2 cellular contexts compared by ENCODE assay signal in genomic region chr17:6090253-6090652, GRCh38.
TF ChIP-seq lines count a peak whose summit lies in the region.

No MANE protein-coding gene starts in this region.

TF ChIP-seq in WTC11, 78 proteins besides CTCF, POLR2A, EP300 and RAD21 (continues in another document):
- TF ChIP-seq ZNF281 (CRISPR knock-in tag; IDR thresholded peaks at IDR 0.05) = no peak
- no peak for TF ChIP-seq NFATC4 (CRISPR knock-in tag; IDR thresholded peaks at IDR 0.05)
- TF ChIP-seq IRF2 (CRISPR knock-in tag; IDR thresholded peaks at IDR 0.05; ENCODE audit: borderline replicate concordance, low read depth) = no peak
- TF ChIP-seq E2F5 (CRISPR knock-in tag; IDR thresholded peaks at IDR 0.05) = no peak
- no peak for TF ChIP-seq ZNF138 (CRISPR knock-in tag; conservative IDR thresholded peaks at IDR 0.05)
- TF ChIP-seq NFYB (CRISPR knock-in tag; conservative IDR thresholded peaks at IDR 0.05; ENCODE audit: low read depth) = no peak
- no peak for TF ChIP-seq GRHL2 (CRISPR knock-in tag; IDR thresholded peaks at IDR 0.05; ENCODE audit: insufficient replicate concordance, severe bottlenecking)
- TF ChIP-seq, protein P1, sequence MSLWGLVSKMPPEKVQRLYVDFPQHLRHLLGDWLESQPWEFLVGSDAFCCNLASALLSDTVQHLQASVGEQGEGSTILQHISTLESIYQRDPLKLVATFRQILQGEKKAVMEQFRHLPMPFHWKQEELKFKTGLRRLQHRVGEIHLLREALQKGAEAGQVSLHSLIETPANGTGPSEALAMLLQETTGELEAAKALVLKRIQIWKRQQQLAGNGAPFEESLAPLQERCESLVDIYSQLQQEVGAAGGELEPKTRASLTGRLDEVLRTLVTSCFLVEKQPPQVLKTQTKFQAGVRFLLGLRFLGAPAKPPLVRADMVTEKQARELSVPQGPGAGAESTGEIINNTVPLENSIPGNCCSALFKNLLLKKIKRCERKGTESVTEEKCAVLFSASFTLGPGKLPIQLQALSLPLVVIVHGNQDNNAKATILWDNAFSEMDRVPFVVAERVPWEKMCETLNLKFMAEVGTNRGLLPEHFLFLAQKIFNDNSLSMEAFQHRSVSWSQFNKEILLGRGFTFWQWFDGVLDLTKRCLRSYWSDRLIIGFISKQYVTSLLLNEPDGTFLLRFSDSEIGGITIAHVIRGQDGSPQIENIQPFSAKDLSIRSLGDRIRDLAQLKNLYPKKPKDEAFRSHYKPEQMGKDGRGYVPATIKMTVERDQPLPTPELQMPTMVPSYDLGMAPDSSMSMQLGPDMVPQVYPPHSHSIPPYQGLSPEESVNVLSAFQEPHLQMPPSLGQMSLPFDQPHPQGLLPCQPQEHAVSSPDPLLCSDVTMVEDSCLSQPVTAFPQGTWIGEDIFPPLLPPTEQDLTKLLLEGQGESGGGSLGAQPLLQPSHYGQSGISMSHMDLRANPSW (CRISPR knock-in tag; conservative IDR thresholded peaks at IDR 0.05; ENCODE audit: low read depth) = no peak
- TF ChIP-seq ZNF232 (CRISPR knock-in tag; IDR thresholded peaks at IDR 0.05) = no peak
- no peak for TF ChIP-seq ATF1 (CRISPR knock-in tag; IDR thresholded peaks at IDR 0.05)
- no peak for TF ChIP-seq HMGA2 (CRISPR knock-in tag; IDR thresholded peaks at IDR 0.05)
- TF ChIP-seq, protein P2, sequence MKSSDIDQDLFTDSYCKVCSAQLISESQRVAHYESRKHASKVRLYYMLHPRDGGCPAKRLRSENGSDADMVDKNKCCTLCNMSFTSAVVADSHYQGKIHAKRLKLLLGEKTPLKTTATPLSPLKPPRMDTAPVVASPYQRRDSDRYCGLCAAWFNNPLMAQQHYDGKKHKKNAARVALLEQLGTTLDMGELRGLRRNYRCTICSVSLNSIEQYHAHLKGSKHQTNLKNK (CRISPR knock-in tag; IDR thresholded peaks at IDR 0.05) = no peak
- TF ChIP-seq, protein P3, sequence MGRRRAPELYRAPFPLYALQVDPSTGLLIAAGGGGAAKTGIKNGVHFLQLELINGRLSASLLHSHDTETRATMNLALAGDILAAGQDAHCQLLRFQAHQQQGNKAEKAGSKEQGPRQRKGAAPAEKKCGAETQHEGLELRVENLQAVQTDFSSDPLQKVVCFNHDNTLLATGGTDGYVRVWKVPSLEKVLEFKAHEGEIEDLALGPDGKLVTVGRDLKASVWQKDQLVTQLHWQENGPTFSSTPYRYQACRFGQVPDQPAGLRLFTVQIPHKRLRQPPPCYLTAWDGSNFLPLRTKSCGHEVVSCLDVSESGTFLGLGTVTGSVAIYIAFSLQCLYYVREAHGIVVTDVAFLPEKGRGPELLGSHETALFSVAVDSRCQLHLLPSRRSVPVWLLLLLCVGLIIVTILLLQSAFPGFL (CRISPR knock-in tag; IDR thresholded peaks at IDR 0.05; ENCODE audit: borderline replicate concordance) = no peak
- no peak for TF ChIP-seq TEAD1 (CRISPR knock-in tag; IDR thresholded peaks at IDR 0.05)
- TF ChIP-seq RELA (CRISPR knock-in tag; IDR thresholded peaks at IDR 0.05; ENCODE audit: borderline replicate concordance) = no peak
- TF ChIP-seq ZNF423 (CRISPR knock-in tag; IDR thresholded peaks at IDR 0.05) = no peak
- TF ChIP-seq, protein P4, sequence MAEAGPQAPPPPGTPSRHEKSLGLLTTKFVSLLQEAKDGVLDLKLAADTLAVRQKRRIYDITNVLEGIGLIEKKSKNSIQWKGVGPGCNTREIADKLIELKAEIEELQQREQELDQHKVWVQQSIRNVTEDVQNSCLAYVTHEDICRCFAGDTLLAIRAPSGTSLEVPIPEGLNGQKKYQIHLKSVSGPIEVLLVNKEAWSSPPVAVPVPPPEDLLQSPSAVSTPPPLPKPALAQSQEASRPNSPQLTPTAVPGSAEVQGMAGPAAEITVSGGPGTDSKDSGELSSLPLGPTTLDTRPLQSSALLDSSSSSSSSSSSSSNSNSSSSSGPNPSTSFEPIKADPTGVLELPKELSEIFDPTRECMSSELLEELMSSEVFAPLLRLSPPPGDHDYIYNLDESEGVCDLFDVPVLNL (CRISPR knock-in tag; IDR thresholded peaks at IDR 0.05; ENCODE audit: borderline replicate concordance, low read depth) = no peak
- TF ChIP-seq MXD4 (CRISPR knock-in tag; IDR thresholded peaks at IDR 0.05; ENCODE audit: borderline replicate concordance) = no peak
- no peak for TF ChIP-seq FOXK1 (CRISPR knock-in tag; IDR thresholded peaks at IDR 0.05)

TF ChIP-seq in endothelial cell of umbilical vein, 7 proteins besides CTCF, POLR2A, EP300 and RAD21:
- TF ChIP-seq EZH2 (IDR thresholded peaks at IDR 0.05; ENCODE audit: borderline replicate concordance, low read depth, low read length, severe bottlenecking) (no peak), JUN (IDR thresholded peaks at IDR 0.05; ENCODE audit: borderline replicate concordance, insufficient read depth, insufficient read length, low read depth) (no peak), MYC (IDR thresholded peaks at IDR 0.05; ENCODE audit: low read depth, low read length) (no peak), GATA2 (IDR thresholded peaks at IDR 0.05; ENCODE audit: insufficient read depth, insufficient read length, low read depth, low read length) (no peak)
